Comparison of ENCODE assay signal across 19 cellular contexts in genomic region chr6:22940571-22941290, GRCh38.
DNase-seq lines count a peak whose midpoint lies in the region; ATAC-seq, FAIRE-seq and TF ChIP-seq lines count a peak whose summit lies in the region.
"Had no signal": no experiment of that assay in that cellular context is flagged by ENCODE, and none has a peak within 500 bp of the region (broad histone marks: within the 10 kb centered on the region; RNA-seq: fewer than 3 reads in every experiment).

No MANE protein-coding gene starts in this region.

- H3K4me3 ChIP-seq in AG10803 (ENCODE audit: low read length) (no peak overlapping the region), pancreas (no peak overlapping the region), endodermal cell (ENCODE audit: low read length) (no peak overlapping the region), dorsolateral prefrontal cortex (no peak overlapping the region)
- no peak overlapping the region for H3K4me3 ChIP-seq in CD8-positive, alpha-beta T cell (ENCODE audit: low read depth, low read length)
- H3K4me3 ChIP-seq: ascending aorta, heart left ventricle had no signal

- H3K4me3 Mint-ChIP-seq in CD8-positive, alpha-beta T cell, result no peak overlapping the region
- H3K4me3 Mint-ChIP-seq in endodermal cell, result no peak overlapping the region
- H3K4me3 Mint-ChIP-seq: activated naive CD4-positive, alpha-beta T cell treated with anti-CD3 and anti-CD28 coated beads, Interleukin-2, amount 10 ng/mL, durations not matched to agents 7 days and 5 days; activated T-cell treated with anti-CD3 and anti-CD28 coated beads, Interleukin-2, amount 50 U/mL, for 4 hours; HFFc6 had no signal

- H3K9me3 Mint-ChIP-seq in CD8-positive, alpha-beta T cell, result peaks cover 2% of the 10 kb centered on the region
- peaks cover 4% of the 10 kb centered on the region for H3K9me3 Mint-ChIP-seq in endodermal cell
- H3K9me3 Mint-ChIP-seq: activated naive CD4-positive, alpha-beta T cell treated with anti-CD3 and anti-CD28 coated beads, Interleukin-2, amount 10 ng/mL, durations not matched to agents 7 days and 5 days; activated T-cell treated with anti-CD3 and anti-CD28 coated beads, Interleukin-2, amount 50 U/mL, for 4 hours had no signal

- H3K27me3 ChIP-seq in pancreas (no peaks in the 10 kb centered on the region), endodermal cell (ENCODE audit: control insufficient read depth, insufficient read depth, low read length, poor library complexity, severe bottlenecking) (no peaks in the 10 kb centered on the region), dorsolateral prefrontal cortex (no peaks in the 10 kb centered on the region)
- H3K27me3 ChIP-seq in CD8-positive, alpha-beta T cell (ENCODE audit: insufficient read depth, low read length), result no peaks in the 10 kb centered on the region
- H3K27me3 ChIP-seq: ascending aorta, heart left ventricle had no signal

- DNase-seq in AG10803 (ENCODE audit: low read depth) (peak; percentile 77), LHCN-M2 (ENCODE audit: low read depth) (peak; percentile 3), fibroblast of gingiva (ENCODE audit: low read depth) (peak; percentile 75), pancreas (no peak), endodermal cell (no peak), dorsolateral prefrontal cortex (no peak)
- DNase-seq in CD8-positive, alpha-beta T cell, result no peak
- DNase-seq in activated naive CD4-positive, alpha-beta T cell (lab: John Stamatoyannopoulos, UW), result no peak
- DNase-seq: activated naive CD4-positive, alpha-beta T cell treated with anti-CD3 and anti-CD28 coated beads, Interleukin-2, amount 10 ng/mL, durations not matched to agents 7 days and 5 days; activated T-cell treated with anti-CD3 and anti-CD28 coated beads, Interleukin-2, amount 50 U/mL, for 4 hours; AML-193; heart left ventricle; HFFc6; left ventricle myocardium superior; NCI-H1417; NCI-H510A; T1000 had no signal

- H3K4me1 ChIP-seq in pancreas (peaks cover 0 to 5% (median 0%) of the 10 kb centered on the region in 3 donors), endodermal cell (ENCODE audit: control insufficient read depth, insufficient read depth, low read length) (no peaks in the 10 kb centered on the region)
- no peaks in the 10 kb centered on the region for H3K4me1 ChIP-seq in CD8-positive, alpha-beta T cell (ENCODE audit: insufficient read depth, low read length)

- H3K27ac Mint-ChIP-seq in CD8-positive, alpha-beta T cell, result no peak overlapping the region
- H3K27ac Mint-ChIP-seq in endodermal cell, result no peak overlapping the region
- H3K27ac Mint-ChIP-seq: activated naive CD4-positive, alpha-beta T cell treated with anti-CD3 and anti-CD28 coated beads, Interleukin-2, amount 10 ng/mL, durations not matched to agents 7 days and 5 days; HFFc6 had no signal

- H3K27me3 Mint-ChIP-seq in CD8-positive, alpha-beta T cell (ENCODE audit: low read depth), result no peaks in the 10 kb centered on the region
- no peaks in the 10 kb centered on the region for H3K27me3 Mint-ChIP-seq in endodermal cell (ENCODE audit: insufficient read depth)
- H3K27me3 Mint-ChIP-seq: activated naive CD4-positive, alpha-beta T cell treated with anti-CD3 and anti-CD28 coated beads, Interleukin-2, amount 10 ng/mL, durations not matched to agents 7 days and 5 days had no signal

- H3K36me3 ChIP-seq in pancreas (no peaks in the 10 kb centered on the region), endodermal cell (ENCODE audit: control insufficient read depth, insufficient read depth, low read length) (no peaks in the 10 kb centered on the region)
- no peaks in the 10 kb centered on the region for H3K36me3 ChIP-seq in CD8-positive, alpha-beta T cell (ENCODE audit: insufficient read depth, low read length)
- H3K36me3 ChIP-seq: ascending aorta, heart left ventricle had no signal

- H3K27ac ChIP-seq in pancreas (peak overlapping the region in 2 of 4 donors; percentile 10 to 24), endodermal cell (ENCODE audit: low read depth, low read length) (no peak overlapping the region), dorsolateral prefrontal cortex (no peak overlapping the region)
- no peak overlapping the region for H3K27ac ChIP-seq in CD8-positive, alpha-beta T cell (ENCODE audit: low read depth, low read length)
- H3K27ac ChIP-seq: ascending aorta, heart left ventricle had no signal

- POLR2A ChIA-PET in CD8-positive, alpha-beta T cell (lab: Charles Lee), result no interaction called here

- ATAC-seq in pancreas, result peak in 3 of 4 donors; percentile 35 to 57 (median 48)
- ATAC-seq in CD8-positive, alpha-beta T cell, result no peak
- ATAC-seq: activated T-cell treated with anti-CD3 and anti-CD28 coated beads, Interleukin-2, amount 50 U/mL, for 4 hours; HepG2; left ventricle myocardium superior had no signal

- FAIRE-seq in pancreas (lab: Jason Lieb, UNC), result no peak
- FAIRE-seq: HepG2 had no signal

- intact Hi-C loops in pancreas (cut with DNase I) (no loop called here), dorsolateral prefrontal cortex (cut with DNase I) (no loop called here)
- intact Hi-C loops in CD8-positive, alpha-beta T cell (cut with DNase I, micrococcal nuclease), result no loop called here

- H3K9me3 ChIP-seq in pancreas, result no peaks in the 10 kb centered on the region
- no peaks in the 10 kb centered on the region for H3K9me3 ChIP-seq in CD8-positive, alpha-beta T cell (ENCODE audit: low read length)
- no peaks in the 10 kb centered on the region for H3K9me3 ChIP-seq in endodermal cell (ENCODE audit: control insufficient read depth, low read length)
- H3K9me3 ChIP-seq: ascending aorta, heart left ventricle had no signal

- H3K4me1 Mint-ChIP-seq in CD8-positive, alpha-beta T cell (ENCODE audit: low read depth), result no peaks in the 10 kb centered on the region
- no peaks in the 10 kb centered on the region for H3K4me1 Mint-ChIP-seq in endodermal cell
- H3K4me1 Mint-ChIP-seq: activated naive CD4-positive, alpha-beta T cell treated with anti-CD3 and anti-CD28 coated beads, Interleukin-2, amount 10 ng/mL, durations not matched to agents 7 days and 5 days had no signal

- TF ChIP-seq CTCF in AG10803 (conservative IDR thresholded peaks at IDR 0.05; ENCODE audit: low read length), result no peak
- TF ChIP-seq CTCF in pancreas (IDR thresholded peaks at IDR 0.05), result no peak
- TF ChIP-seq CTCF in CD8-positive, alpha-beta T cell (IDR thresholded peaks at IDR 0.05), result no peak
- no peak for TF ChIP-seq CTCF in endodermal cell (conservative IDR thresholded peaks at IDR 0.05)
- TF ChIP-seq CTCF in dorsolateral prefrontal cortex (IDR thresholded peaks at IDR 0.05 in 54 of 56, conservative IDR thresholded peaks at IDR 0.05 in 2 of 56; ENCODE audit: low read depth in 1 of 56, partially characterized antibody in 56 of 56), result no peak

- CTCF ChIA-PET in CD8-positive, alpha-beta T cell (lab: Charles Lee), result no interaction called here

- H3K36me3 Mint-ChIP-seq in CD8-positive, alpha-beta T cell, result no peaks in the 10 kb centered on the region
- no peaks in the 10 kb centered on the region for H3K36me3 Mint-ChIP-seq in endodermal cell (ENCODE audit: low read depth)
- H3K36me3 Mint-ChIP-seq: activated naive CD4-positive, alpha-beta T cell treated with anti-CD3 and anti-CD28 coated beads, Interleukin-2, amount 10 ng/mL, durations not matched to agents 7 days and 5 days had no signal

- H3K9ac ChIP-seq in endodermal cell (ENCODE audit: extremely low read depth, low read length, poor library complexity, severe bottlenecking), result no peak overlapping the region

- WGBS in pancreas, 2 donors, result 37 to 38% methylated on average over 6 of the region's 6 CpGs
- 92 to 96% methylated on average over 6 of the region's 6 CpGs for WGBS in endodermal cell (ENCODE audit: insufficient coverage in 1 of 2, insufficient read length in 1 of 2), 2 experiments

Comparison
In these comparisons a context has a peak if more than half of its experiments do, and no peak if none do; other contexts are left out.
1. DNase-seq: peak in AG10803 (single experiment), LHCN-M2 (single experiment) and fibroblast of gingiva (single experiment); none in pancreas (0 of 6), CD8-positive, alpha-beta T cell (0 of 7), endodermal cell (single experiment), activated naive CD4-positive, alpha-beta T cell (0 of 4) and dorsolateral prefrontal cortex (0 of 10).